Comparison of ENCODE assay signal across 8 cellular contexts in genomic region chr15:74725241-74725774, GRCh38. TPM values are rescaled to one million over a fixed set of nuclear protein-coding genes. Genes with fewer than 3 reads are reported as not detected.
DNase-seq lines count a peak whose midpoint lies in the region; ATAC-seq, FAIRE-seq and TF ChIP-seq lines count a peak whose summit lies in the region.

TSS of gene CYP1A1 (minus strand) at chr15:74725528. CDS start at chr15:74723097, 2,431 bp downstream.

- H3K9ac ChIP-seq in endodermal cell (ENCODE audit: extremely low read depth, low read length, poor library complexity, severe bottlenecking): no peak within 1 kb of the TSS

- H3K4me1 ChIP-seq in endodermal cell (ENCODE audit: control insufficient read depth, insufficient read depth, low read length): no peaks in the 10 kb centered on the region
- peaks cover 3 to 6% of the 10 kb centered on the region in 2 donors for H3K4me1 ChIP-seq in naive thymus-derived CD4-positive, alpha-beta T cell (ENCODE audit: control insufficient read depth in 2 of 2, insufficient read depth in 2 of 2, low read length in 2 of 2)

- peaks cover 38% of the 10 kb centered on the region for H3K27me3 ChIP-seq in endodermal cell (ENCODE audit: control insufficient read depth, insufficient read depth, low read length, poor library complexity, severe bottlenecking)
- no peaks in the 10 kb centered on the region for H3K27me3 ChIP-seq in naive thymus-derived CD4-positive, alpha-beta T cell (ENCODE audit: control insufficient read depth in 2 of 2, insufficient read depth in 2 of 2, low read length in 2 of 2)

- H3K9me3 Mint-ChIP-seq in endodermal cell: peaks cover 16% of the 10 kb centered on the region
- H3K9me3 Mint-ChIP-seq in naive thymus-derived CD4-positive, alpha-beta T cell: peaks cover 0 to 2% (median 0%) of the 10 kb centered on the region in 11 donors
- no peaks in the 10 kb centered on the region for H3K9me3 Mint-ChIP-seq in type B pancreatic cell

- H3K4me1 Mint-ChIP-seq in endodermal cell (peaks cover 15% of the 10 kb centered on the region), type B pancreatic cell (ENCODE audit: unreplicated experiment) (peaks cover 24% of the 10 kb centered on the region)
- H3K4me1 Mint-ChIP-seq in naive thymus-derived CD4-positive, alpha-beta T cell: peaks cover 4 to 12% (median 7%) of the 10 kb centered on the region in 7 donors

- H3K36me3 Mint-ChIP-seq in endodermal cell (ENCODE audit: low read depth): no peaks in the 10 kb centered on the region
- H3K36me3 Mint-ChIP-seq in naive thymus-derived CD4-positive, alpha-beta T cell: peaks cover 0 to 5% (median 0%) of the 10 kb centered on the region in 5 donors
- peaks cover 12% of the 10 kb centered on the region for H3K36me3 Mint-ChIP-seq in type B pancreatic cell

- DNase-seq in AML-193 (lab: John Stamatoyannopoulos, UW) (peak; percentile 6 to 22), HTR-8/SVneo (ENCODE audit: insufficient read length, low spot score) (peak; percentile 47), endodermal cell (peak; percentile 85), type B pancreatic cell (ENCODE audit: extremely low spot score, unreplicated experiment) (no peak), midbrain (lab: John Stamatoyannopoulos, UW) (no peak)
- peak; percentile 30 for DNase-seq in activated CD4-positive, alpha-beta T cell treated with anti-CD3 and anti-CD28 coated beads, Interleukin-2, amount 50 U/mL, for 1 hour
- peak in 5 of 9 donors; percentile 13 to 34 (median 19) for DNase-seq in naive thymus-derived CD4-positive, alpha-beta T cell

- H3K36me3 ChIP-seq in endodermal cell (ENCODE audit: control insufficient read depth, insufficient read depth, low read length): no peaks in the 10 kb centered on the region
- H3K36me3 ChIP-seq in naive thymus-derived CD4-positive, alpha-beta T cell (ENCODE audit: control insufficient read depth in 2 of 3, insufficient read depth in 3 of 3, low read length in 3 of 3): no peaks in the 10 kb centered on the region

- CTCF ChIA-PET in naive thymus-derived CD4-positive, alpha-beta T cell (lab: Charles Lee): interaction anchor here (0.6 kb wide), 1 partner anchor 11 kb away, joined by 3 read pairs; no protein-coding TSS in a partner anchor

- peak within 1 kb of the TSS; percentile 75 for H3K4me3 ChIP-seq in endodermal cell (ENCODE audit: low read length)
- peak within 1 kb of the TSS; percentile 64 for H3K4me3 ChIP-seq in naive thymus-derived CD4-positive, alpha-beta T cell (ENCODE audit: low read length)

- H3K27me3 Mint-ChIP-seq in endodermal cell (ENCODE audit: insufficient read depth) (peaks cover 77% of the 10 kb centered on the region), type B pancreatic cell (peaks cover 13% of the 10 kb centered on the region)
- H3K27me3 Mint-ChIP-seq in naive thymus-derived CD4-positive, alpha-beta T cell: peaks cover 0 to 37% (median 6%) of the 10 kb centered on the region in 5 donors

- no peak within 1 kb of the TSS for H3K27ac ChIP-seq in endodermal cell (ENCODE audit: low read depth, low read length)
- H3K27ac ChIP-seq in naive thymus-derived CD4-positive, alpha-beta T cell (ENCODE audit: low read depth, low read length): peak within 1 kb of the TSS; percentile 42

- ATAC-seq in naive thymus-derived CD4-positive, alpha-beta T cell: peak; percentile 42
- ATAC-seq in HG03354 (IDR thresholded peaks at IDR 0.05; ENCODE audit: poor library complexity, severe bottlenecking, unreplicated experiment): no peak

- FAIRE-seq in HTR-8/SVneo (lab: Jason Lieb, UNC): peak; percentile 13

- H3K27ac Mint-ChIP-seq in endodermal cell: no peak within 1 kb of the TSS
- H3K27ac Mint-ChIP-seq in naive thymus-derived CD4-positive, alpha-beta T cell: peak within 1 kb of the TSS in 2 of 9 donors; percentile 8 to 76
- peak within 1 kb of the TSS; percentile 82 for H3K27ac Mint-ChIP-seq in type B pancreatic cell

- 0 to 5% methylated on average over 1 to 5 of the region's 10 CpGs for WGBS in endodermal cell (ENCODE audit: insufficient coverage in 1 of 2, insufficient read length in 1 of 2), 2 experiments

- TF ChIP-seq CTCF in endodermal cell (conservative IDR thresholded peaks at IDR 0.05) (no peak), type B pancreatic cell (conservative IDR thresholded peaks at IDR 0.05) (no peak)

- no peaks in the 10 kb centered on the region for H3K9me3 ChIP-seq in endodermal cell (ENCODE audit: control insufficient read depth, low read length)
- H3K9me3 ChIP-seq in naive thymus-derived CD4-positive, alpha-beta T cell (ENCODE audit: control insufficient read depth in 2 of 3, low read length in 3 of 3): no peaks in the 10 kb centered on the region

- H3K4me3 Mint-ChIP-seq in endodermal cell: peak within 1 kb of the TSS; percentile 47
- H3K4me3 Mint-ChIP-seq in naive thymus-derived CD4-positive, alpha-beta T cell: peak within 1 kb of the TSS; percentile 69 to 86 (median 78)
- H3K4me3 Mint-ChIP-seq in type B pancreatic cell: peak within 1 kb of the TSS; percentile 79

- POLR2A ChIA-PET in naive thymus-derived CD4-positive, alpha-beta T cell (lab: Charles Lee): no interaction called here

- intact Hi-C loops in naive thymus-derived CD4-positive, alpha-beta T cell (cut with micrococcal nuclease): no loop called here

RNA-seq across cellular contexts. Expression of gene CYP1A1, which starts in this region (rescaled TPM):
- not detected for total RNA-seq in endodermal cell
- 0.21 TPM for polyA plus RNA-seq in endodermal cell (2013, experiment 1 of 2)
- polyA plus RNA-seq in endodermal cell (2013, experiment 2 of 2): 0.21 TPM
- total RNA-seq in naive thymus-derived CD4-positive, alpha-beta T cell: under 1 TPM in 1 of 5 experiments, not detected in 4; 0.63 TPM
- not detected for polyA plus RNA-seq in naive thymus-derived CD4-positive, alpha-beta T cell
- total RNA-seq in type B pancreatic cell (ENCODE audit: low replicate concordance): 189 and 410 TPM in 2 replicates

Comparison
In these comparisons a context has a peak if more than half of its experiments do, and no peak if none do; other contexts are left out.
1. RNA of gene CYP1A1 (total RNA-seq): 189 to 410 TPM in type B pancreatic cell; not detected in endodermal cell and 0.63 TPM in naive thymus-derived CD4-positive, alpha-beta T cell; every median in the first group is over 100 times any median in the second.
2. Peak in DNase-seq and H3K4me3 ChIP-seq in endodermal cell; RNA of the gene not detected or under 1 TPM.
3. Peak in DNase-seq, ATAC-seq, H3K4me3 ChIP-seq and H3K27ac ChIP-seq in naive thymus-derived CD4-positive, alpha-beta T cell; RNA of the gene not detected or under 1 TPM.
4. DNase-seq: peak in AML-193 (2 of 2), HTR-8/SVneo (single experiment) and activated CD4-positive, alpha-beta T cell treated with anti-CD3 and anti-CD28 coated beads, Interleukin-2, amount 50 U/mL, for 1 hour (single experiment); none in type B pancreatic cell (single experiment) and midbrain (single experiment).
5. Peak in every context shown above with its lines, with median percentiles within 50 percentile points of each other: H3K4me3 Mint-ChIP-seq.